In the genomic region with DNA sequence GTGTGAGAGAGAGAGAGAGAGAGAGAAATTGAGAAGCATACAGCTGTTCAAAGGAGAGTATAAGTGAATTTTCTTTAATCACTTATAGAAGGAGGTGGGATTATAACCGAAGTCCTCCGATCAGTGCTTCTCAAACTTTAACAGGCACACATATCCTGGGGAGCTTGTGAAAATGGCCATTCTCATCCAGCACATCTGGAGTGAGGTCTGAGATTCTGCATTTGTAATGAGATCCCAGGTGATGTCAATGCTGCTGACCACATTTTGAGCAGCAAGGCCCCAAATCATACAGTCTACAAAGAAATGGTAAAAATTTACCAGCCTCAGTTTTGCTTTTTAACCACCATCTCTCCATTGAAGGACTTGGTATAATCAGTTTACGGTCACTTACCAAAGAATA, we compare ENCODE assay signal across 13 cellular contexts.
DNase-seq lines count a peak whose midpoint lies in the region; ATAC-seq and TF ChIP-seq lines count a peak whose summit lies in the region.
"Had no signal": no experiment of that assay in that cellular context is flagged by ENCODE, and none has a peak within 500 bp of the region (broad histone marks: within the 10 kb centered on the region; RNA-seq: fewer than 3 reads in every experiment).

No MANE protein-coding gene starts in this region.

- in situ Hi-C loops in gastrocnemius medialis (cut with MboI; ENCODE audit: low sequenced_read_pairs in 4 of 4): no loop called here

- peak overlapping the region; percentile 75 for H3K27ac ChIP-seq in DOHH2 (ENCODE audit: low read depth, low read length)
- peak overlapping the region; percentile 55 for H3K27ac ChIP-seq in KOPT-K1 (ENCODE audit: low read depth, low read length, poor library complexity, severe bottlenecking)
- H3K27ac ChIP-seq in vagina: no peak overlapping the region
- no peak overlapping the region for H3K27ac ChIP-seq in gastrocnemius medialis
- H3K27ac ChIP-seq: adrenal gland, GM23248 had no signal

- H3F3A ChIP-seq in DOHH2 (ENCODE audit: control insufficient read depth, insufficient read depth): peaks cover 4% of the 10 kb centered on the region; the same call in 1 of the 2 replicates

- H3K27me3 ChIP-seq in DOHH2 (ENCODE audit: control insufficient read depth, low read length) (no peaks in the 10 kb centered on the region), vagina (no peaks in the 10 kb centered on the region), gastrocnemius medialis (no peaks in the 10 kb centered on the region)
- H3K27me3 ChIP-seq: adrenal gland had no signal

- TF ChIP-seq CTCF in DOHH2 (IDR thresholded peaks at IDR 0.05; ENCODE audit: low read depth, low read length, poor library complexity, severe bottlenecking) (no peak), vagina (IDR thresholded peaks at IDR 0.05) (no peak), gastrocnemius medialis (IDR thresholded peaks at IDR 0.05 in 4 of 5, conservative IDR thresholded peaks at IDR 0.05 in 1 of 5) (no peak)

- TF ChIP-seq POLR2A in vagina (IDR thresholded peaks at IDR 0.05): no peak
- no peak for TF ChIP-seq POLR2A in gastrocnemius medialis (IDR thresholded peaks at IDR 0.05)

- peak overlapping the region; percentile 57 for H3K4me3 ChIP-seq in DOHH2 (ENCODE audit: low read length)
- no peak overlapping the region for H3K4me3 ChIP-seq in vagina
- no peak overlapping the region for H3K4me3 ChIP-seq in gastrocnemius medialis
- H3K4me3 ChIP-seq: adrenal gland, GM23248 had no signal

- H3K9me2 ChIP-seq in DOHH2 (replicated peaks; ENCODE audit: control insufficient read depth, low read length): no peaks in the 10 kb centered on the region

- H3K4me1 ChIP-seq in DOHH2 (ENCODE audit: control insufficient read depth, low read length) (peaks cover 58% of the 10 kb centered on the region), vagina (peaks cover 26% of the 10 kb centered on the region), gastrocnemius medialis (no peaks in the 10 kb centered on the region)
- H3K4me1 ChIP-seq: adrenal gland had no signal

- no peaks in the 10 kb centered on the region for H3K79me2 ChIP-seq in DOHH2 (ENCODE audit: control insufficient read depth, low read length)

- H3K36me3 ChIP-seq in DOHH2 (ENCODE audit: control insufficient read depth, low read length) (no peaks in the 10 kb centered on the region), KOPT-K1 (ENCODE audit: insufficient read depth, low read length) (no peaks in the 10 kb centered on the region), vagina (no peaks in the 10 kb centered on the region), gastrocnemius medialis (no peaks in the 10 kb centered on the region)
- H3K36me3 ChIP-seq: adrenal gland had no signal

- no peaks in the 10 kb centered on the region for H3K9me3 ChIP-seq in DOHH2 (ENCODE audit: control insufficient read depth, insufficient read depth, low read length)
- no peaks in the 10 kb centered on the region for H3K9me3 ChIP-seq in KOPT-K1 (ENCODE audit: insufficient read depth, low read length, poor library complexity, severe bottlenecking)
- no peaks in the 10 kb centered on the region for H3K9me3 ChIP-seq in vagina
- no peaks in the 10 kb centered on the region for H3K9me3 ChIP-seq in gastrocnemius medialis
- H3K9me3 ChIP-seq: adrenal gland had no signal

- intact Hi-C loops in vagina (cut with DNase I) (no loop called here), gastrocnemius medialis (cut with DNase I; ENCODE audit: low total_unique reads) (no loop called here)

- DNase-seq in vagina (ENCODE audit: extremely low spot score in 2 of 2) (no peak), HuH-7 (ENCODE audit: low spot score) (no peak), gastrocnemius medialis (no peak), NCI-H82 (lab: John Stamatoyannopoulos, UW) (no peak)
- DNase-seq: ACHN; activated CD8-positive, alpha-beta T cell treated with anti-CD3 and anti-CD28 coated beads, Interleukin-2, amount 10 ng/mL, durations not matched to agents 7 days and 5 days; adrenal gland; EL; GM23248 had no signal

- H4K20me1 ChIP-seq in DOHH2 (ENCODE audit: control insufficient read depth, insufficient read depth, low read depth, low read length): no peaks in the 10 kb centered on the region

- H3K4me2 ChIP-seq in DOHH2 (ENCODE audit: low read length): peak overlapping the region; percentile 77

- ATAC-seq in GM19455 (IDR thresholded peaks at IDR 0.05; ENCODE audit: unreplicated experiment): peak; percentile 35
- ATAC-seq in HG02970 (IDR thresholded peaks at IDR 0.05; ENCODE audit: low FRiP score, unreplicated experiment): peak; percentile 24
- no peak for ATAC-seq in gastrocnemius medialis
- ATAC-seq: activated CD8-positive, alpha-beta T cell treated with anti-CD3 and anti-CD28 coated beads, Interleukin-2, amount 10 ng/mL, durations not matched to agents 7 days and 5 days had no signal

Comparison
In these comparisons a context has a peak if more than half of its experiments do, and no peak if none do; other contexts are left out.
1. H3K27ac ChIP-seq: peak in DOHH2 (single experiment) and KOPT-K1 (single experiment); none in vagina (single experiment) and gastrocnemius medialis (0 of 4).
2. ATAC-seq: peak in GM19455 (single experiment) and HG02970 (single experiment); none in gastrocnemius medialis (0 of 2).